ENCODE assay signal across 18 cellular contexts in genomic region chr14:61217516-61217915, GRCh38.
"Had no signal": no experiment of that assay in that cellular context is flagged by ENCODE, and none has a peak within 500 bp of the region (broad histone marks: within the 10 kb centered on the region; RNA-seq: fewer than 3 reads in every experiment).

No MANE protein-coding gene starts in this region.

- DNase-seq: activated B cell treated with CpG ODN at 0.5 μM for 24 hours; activated CD4-positive, alpha-beta T cell treated with anti-CD3 and anti-CD28 coated beads, Interleukin-2, amount 10 ng/mL, durations not matched to agents 24 days and 14 days; activated naive CD4-positive, alpha-beta T cell treated with anti-CD3 and anti-CD28 coated beads, Interleukin-2, amount 50 U/mL, for 16 hours; body of pancreas; central memory CD4-positive, alpha-beta T cell; effector memory CD8-positive, alpha-beta T cell; hypothalamus; left colon; natural killer cell; retina; spleen; stimulated activated CD4-positive, alpha-beta T cell treated with anti-CD3 and anti-CD28 coated beads, Interleukin-1b, Interleukin-23, amount 100 ng/mL, for 48 hours; stimulated activated naive CD4-positive, alpha-beta T cell had no signal

- H3K36me3 Mint-ChIP-seq: natural killer cell, type B pancreatic cell had no signal

- H3K9me3 Mint-ChIP-seq: activated B cell treated with CpG ODN at 0.5 μM for 24 hours; activated CD4-positive, alpha-beta T cell treated with anti-CD3 and anti-CD28 coated beads, Interleukin-2, amount 10 ng/mL, durations not matched to agents 24 days and 14 days; activated T-helper 2 cell treated with anti-CD3 and anti-CD28 coated beads, Interferon-gamma antibody, Interleukin-2, Interleukin-4, amounts not matched to agents 10 μg/mL and 5 μg/mL and 100 μg/mL, durations not matched to agents 14 hours and 24 hours and 36 hours; dendritic cell treated with granulocyte-macrophage colony-stimulating factor and Interleukin-4, amounts not matched to agents 40 ng/mL and 50 ng/mL, for 4 days; effector memory CD8-positive, alpha-beta T cell; natural killer cell; T-helper 1 cell treated with Interleukin-12 subunit alpha and Interleukin-12 subunit beta and Interleukin-4 antibody, amounts not matched to agents 30 μg/mL and 1 μg/mL, for 36 hours; type B pancreatic cell had no signal

- H3K36me3 ChIP-seq: ovary, spleen had no signal

- H3K4me1 ChIP-seq: spleen had no signal

- ATAC-seq: body of pancreas; effector memory CD8-positive, alpha-beta T cell; left colon; natural killer cell had no signal

- H3K4me1 Mint-ChIP-seq: activated B cell treated with CpG ODN at 0.5 μM for 24 hours; activated CD4-positive, alpha-beta T cell treated with anti-CD3 and anti-CD28 coated beads, Interleukin-2, amount 10 ng/mL, durations not matched to agents 24 days and 14 days; natural killer cell had no signal

- H3K4me3 Mint-ChIP-seq: activated B cell treated with CpG ODN at 0.5 μM for 24 hours; activated CD4-positive, alpha-beta T cell treated with anti-CD3 and anti-CD28 coated beads, Interleukin-2, amount 10 ng/mL, durations not matched to agents 24 days and 14 days; dendritic cell treated with granulocyte-macrophage colony-stimulating factor and Interleukin-4, amounts not matched to agents 40 ng/mL and 50 ng/mL, for 4 days; effector memory CD8-positive, alpha-beta T cell; natural killer cell; T-helper 1 cell treated with Interleukin-12 subunit alpha and Interleukin-12 subunit beta and Interleukin-4 antibody, amounts not matched to agents 30 μg/mL and 1 μg/mL, for 36 hours; type B pancreatic cell had no signal

- H3K9me3 ChIP-seq: body of pancreas, ovary, spleen had no signal

- H3K27me3 Mint-ChIP-seq: type B pancreatic cell had no signal

- H3K27ac Mint-ChIP-seq: activated B cell treated with CpG ODN at 0.5 μM for 24 hours; activated CD4-positive, alpha-beta T cell treated with anti-CD3 and anti-CD28 coated beads, Interleukin-2, amount 10 ng/mL, durations not matched to agents 24 days and 14 days; activated T-helper 2 cell treated with anti-CD3 and anti-CD28 coated beads, Interferon-gamma antibody, Interleukin-2, Interleukin-4, amounts not matched to agents 10 μg/mL and 5 μg/mL and 100 μg/mL, durations not matched to agents 14 hours and 24 hours and 36 hours; dendritic cell treated with granulocyte-macrophage colony-stimulating factor and Interleukin-4, amounts not matched to agents 40 ng/mL and 50 ng/mL, for 4 days; effector memory CD8-positive, alpha-beta T cell; natural killer cell; T-helper 1 cell treated with Interleukin-12 subunit alpha and Interleukin-12 subunit beta and Interleukin-4 antibody, amounts not matched to agents 30 μg/mL and 1 μg/mL, for 36 hours; type B pancreatic cell had no signal

- H3K27me3 ChIP-seq: body of pancreas, ovary had no signal

- H3K4me3 ChIP-seq: body of pancreas, ovary, spleen had no signal

- H3K27ac ChIP-seq: body of pancreas, ovary, spleen had no signal
